10 cellular contexts compared by ENCODE assay signal in the genomic region with DNA sequence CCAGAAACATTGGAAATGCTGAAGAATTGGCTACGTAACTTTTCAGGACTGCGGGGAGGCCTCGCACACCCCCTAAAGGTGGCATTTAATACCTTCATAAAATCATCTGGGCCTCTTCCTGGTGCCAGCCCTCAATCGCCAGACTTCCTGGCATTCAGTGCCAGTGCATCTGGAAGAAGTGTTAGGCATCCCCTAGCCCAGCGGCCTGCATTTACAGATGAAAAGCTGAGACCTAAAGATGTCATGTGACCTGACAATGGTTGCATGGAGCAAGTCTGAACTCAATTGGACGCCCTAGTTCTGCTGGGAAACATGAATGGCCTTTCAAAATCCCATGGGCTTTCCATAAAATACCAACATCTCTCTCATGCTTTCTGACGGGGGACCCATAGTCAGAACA.
"Had no signal": no experiment of that assay in that cellular context is flagged by ENCODE, and none has a peak within 500 bp of the region (broad histone marks: within the 10 kb centered on the region; RNA-seq: fewer than 3 reads in every experiment).

No MANE protein-coding gene starts in this region.

- H3K27ac Mint-ChIP-seq: HFFc6 had no signal

- H3K36me3 ChIP-seq: HAP-1 had no signal

- H3K27ac ChIP-seq: GM23248, HL-60 had no signal

- H3K4me3 Mint-ChIP-seq: HFFc6 had no signal

- DNase-seq: GM23248, GOT3, H7, HFFc6, IMR-90, KBM-7 had no signal

- H3K9me3 Mint-ChIP-seq: HFFc6 had no signal

- H3K4me3 ChIP-seq: GM23248, HAP-1 had no signal

- H3K9me3 ChIP-seq: HAP-1 had no signal

- H3K4me1 ChIP-seq: HAP-1 had no signal

- ATAC-seq: HCT116, HepG2 had no signal
